ENCODE assay signal across 21 cellular contexts in genomic region chr1:119452085-119452484, GRCh38. TPM values are rescaled to one million over a fixed set of nuclear protein-coding genes. Genes with fewer than 3 reads are reported as not detected.
A peak's percentile ranks its signal among the peaks of the same experiment; 100 is the strongest.
DNase-seq lines count a peak whose midpoint lies in the region; ATAC-seq and TF ChIP-seq lines count a peak whose summit lies in the region.
"Had no signal": no experiment of that assay in that cellular context is flagged by ENCODE, and none has a peak within 500 bp of the region (broad histone marks: within the 10 kb centered on the region; RNA-seq: fewer than 3 reads in every experiment).

No MANE protein-coding gene starts in this region.

- no peak for TF ChIP-seq CTCF in PC-9 (conservative IDR thresholded peaks at IDR 0.05)
- no peak for TF ChIP-seq CTCF in hepatocyte (IDR thresholded peaks at IDR 0.05; ENCODE audit: poor library complexity)
- no peak for TF ChIP-seq CTCF in liver (IDR thresholded peaks at IDR 0.05; ENCODE audit: low read depth, low read length, missing input control)

- peaks cover 15% of the 10 kb centered on the region; the same call in 1 of the 2 replicates for H3F3A ChIP-seq in PC-9 (ENCODE audit: insufficient read depth, low read depth)

- TF ChIP-seq RAD21 in liver (IDR thresholded peaks at IDR 0.05) = peak in 1 of 2 donors; percentile 39

- H3K9ac ChIP-seq in BLaER1 = no peak overlapping the region
- no peak overlapping the region for H3K9ac ChIP-seq in liver (ENCODE audit: low read depth in 1 of 2, low read length in 2 of 2)

- ATAC-seq in HG03280 (IDR thresholded peaks at IDR 0.05; ENCODE audit: unreplicated experiment) = no peak
- no peak for ATAC-seq in HG03460 (IDR thresholded peaks at IDR 0.05; ENCODE audit: unreplicated experiment)
- ATAC-seq: CD8-positive, alpha-beta T cell had no signal

- H4K20me1 ChIP-seq in BLaER1 (no peaks in the 10 kb centered on the region), PC-9 (ENCODE audit: insufficient read depth) (no peaks in the 10 kb centered on the region), hepatocyte (ENCODE audit: insufficient read depth, poor library complexity, severe bottlenecking) (no peaks in the 10 kb centered on the region)

- H3K4me3 ChIP-seq in BLaER1 (no peak overlapping the region), PC-9 (no peak overlapping the region), hepatocyte (no peak overlapping the region), liver (ENCODE audit: low read depth in 1 of 3, low read length in 3 of 3) (no peak overlapping the region)
- no peak overlapping the region for H3K4me3 ChIP-seq in effector memory CD4-positive, alpha-beta T cell (ENCODE audit: insufficient read depth, low read depth, low read length, poor library complexity, severe bottlenecking)

- H3K79me2 ChIP-seq in PC-9 (ENCODE audit: low read depth) (no peaks in the 10 kb centered on the region), hepatocyte (no peaks in the 10 kb centered on the region)

- no peaks in the 10 kb centered on the region for H3K36me3 ChIP-seq in BLaER1
- no peaks in the 10 kb centered on the region for H3K36me3 ChIP-seq in PC-9 (ENCODE audit: low read depth)
- no peaks in the 10 kb centered on the region for H3K36me3 ChIP-seq in hepatocyte (replicated peaks; ENCODE audit: insufficient read depth, low read depth)
- no peaks in the 10 kb centered on the region for H3K36me3 ChIP-seq in liver (ENCODE audit: control insufficient read depth in 4 of 4, insufficient read depth in 3 of 4, low read depth in 1 of 4, low read length in 3 of 4)
- no peaks in the 10 kb centered on the region for H3K36me3 ChIP-seq in effector memory CD4-positive, alpha-beta T cell (ENCODE audit: control insufficient read depth, insufficient read depth, low read length)
- H3K36me3 ChIP-seq: BE2C had no signal

- H2AFZ ChIP-seq in PC-9 = no peak overlapping the region
- no peak overlapping the region for H2AFZ ChIP-seq in hepatocyte

- intact Hi-C loops in PC-9 (cut with micrococcal nuclease; ENCODE audit: unreplicated experiment) = no loop called here

- 91% methylated on average over 1 of the region's 1 CpG for WGBS in hepatocyte (ENCODE audit: low lambda C conversion rate, missing lambda C conversion rate)
- WGBS in liver = 34% methylated on average over 1 of the region's 1 CpG

- H3K27ac ChIP-seq in BLaER1 = no peak overlapping the region
- no peak overlapping the region for H3K27ac ChIP-seq in PC-9
- H3K27ac ChIP-seq in hepatocyte = peak overlapping the region; percentile 50
- peak overlapping the region; percentile 5 to 55 for H3K27ac ChIP-seq in liver (ENCODE audit: low read depth in 1 of 2, low read length in 2 of 2)
- H3K27ac ChIP-seq in effector memory CD4-positive, alpha-beta T cell (ENCODE audit: insufficient read depth, low read length, poor library complexity, severe bottlenecking) = no peak overlapping the region
- H3K27ac ChIP-seq: 22Rv1, C4-2B had no signal

- DNase-seq in PC-9 (no peak), hepatocyte (ENCODE audit: low spot score) (no peak), AG08395 (ENCODE audit: low spot score) (no peak)
- DNase-seq in effector memory CD4-positive, alpha-beta T cell = no peak
- DNase-seq: AML-193; BE2C; Caco-2; CD4-positive, CD25-positive, alpha-beta regulatory T cell; CD8-positive, alpha-beta T cell; DMS153; DND-41; GOT3; H7; HCEC 1CT had no signal

- BruUV-seq in PC-9 (replicated peaks; lab: Mats Ljungman, UMichigan) = no TSS peak

- H3K4me1 ChIP-seq in BLaER1 = peaks cover 17% of the 10 kb centered on the region
- peaks cover 25% of the 10 kb centered on the region for H3K4me1 ChIP-seq in PC-9 (replicated peaks; ENCODE audit: insufficient read depth)
- H3K4me1 ChIP-seq in hepatocyte (ENCODE audit: insufficient read depth) = peaks cover 17% of the 10 kb centered on the region
- peaks cover 5 to 37% (median 29%) of the 10 kb centered on the region in 4 donors for H3K4me1 ChIP-seq in liver (ENCODE audit: control insufficient read depth in 4 of 4, insufficient read depth in 4 of 4, low read length in 3 of 4)
- H3K4me1 ChIP-seq in effector memory CD4-positive, alpha-beta T cell (ENCODE audit: control insufficient read depth, insufficient read depth, low read length, poor library complexity, severe bottlenecking) = no peaks in the 10 kb centered on the region
- H3K4me1 ChIP-seq: BE2C, Caco-2 had no signal

- H3K9me2 ChIP-seq in PC-9 (ENCODE audit: insufficient read depth) (no peaks in the 10 kb centered on the region), hepatocyte (replicated peaks; ENCODE audit: insufficient read depth) (no peaks in the 10 kb centered on the region)

- POLR2A ChIA-PET in PC-9 (lab: Charles Lee; ENCODE audit: unreplicated experiment) = no interaction called here

- H3K9me3 ChIP-seq in BLaER1 (no peaks in the 10 kb centered on the region), PC-9 (ENCODE audit: insufficient read depth, low read depth) (no peaks in the 10 kb centered on the region), hepatocyte (ENCODE audit: low read depth) (no peaks in the 10 kb centered on the region), liver (ENCODE audit: control insufficient read depth in 4 of 4, low read length in 3 of 4) (no peaks in the 10 kb centered on the region)
- H3K9me3 ChIP-seq in effector memory CD4-positive, alpha-beta T cell (ENCODE audit: control insufficient read depth, low read length) = no peaks in the 10 kb centered on the region
- H3K9me3 ChIP-seq: BE2C, Caco-2 had no signal

- H3K27me3 ChIP-seq in BLaER1 = no peaks in the 10 kb centered on the region
- H3K27me3 ChIP-seq in PC-9 (ENCODE audit: insufficient read depth, low read depth) = no peaks in the 10 kb centered on the region
- H3K27me3 ChIP-seq in hepatocyte = no peaks in the 10 kb centered on the region
- no peaks in the 10 kb centered on the region for H3K27me3 ChIP-seq in liver (ENCODE audit: control insufficient read depth in 4 of 4, insufficient read depth in 4 of 4, low read length in 3 of 4)
- H3K27me3 ChIP-seq in effector memory CD4-positive, alpha-beta T cell (replicated peaks; ENCODE audit: control insufficient read depth, insufficient read depth, low read length, poor library complexity, severe bottlenecking) = no peaks in the 10 kb centered on the region
- H3K27me3 ChIP-seq: BE2C had no signal

- CTCF ChIA-PET in PC-9 (lab: Charles Lee) = no interaction called here

- H3K4me2 ChIP-seq in BLaER1 (peak overlapping the region; percentile 47), PC-9 (peak overlapping the region; percentile 35), hepatocyte (no peak overlapping the region)

TF ChIP-seq in liver, 16 proteins besides CTCF, POLR2A, EP300 and RAD21 (continues in another document):
- TF ChIP-seq GABPA (IDR thresholded peaks at IDR 0.05 in 1 of 2, conservative IDR thresholded peaks at IDR 0.05 in 1 of 2) = no peak
- TF ChIP-seq REST (IDR thresholded peaks at IDR 0.05) = peak; percentile 15
- no peak for TF ChIP-seq ZBTB33 (IDR thresholded peaks at IDR 0.05)
- TF ChIP-seq NR2F2 (IDR thresholded peaks at IDR 0.05) = no peak
- TF ChIP-seq FOXA1 (IDR thresholded peaks at IDR 0.05) = no peak
- no peak for TF ChIP-seq TAF1 (conservative IDR thresholded peaks at IDR 0.05)
- TF ChIP-seq JUND (IDR thresholded peaks at IDR 0.05) = no peak
- TF ChIP-seq ATF3 (IDR thresholded peaks at IDR 0.05) = no peak

RNA-seq across cellular contexts. Expression of gene HSD3B2, which starts 37.1 kb away (rescaled TPM):
- total RNA-seq in PC-9 (2021) (not detected in 2 replicates), hepatocyte (3.4 and 7.3 TPM in 2 replicates), liver (under 1 TPM in 1 of 2 donors, not detected in 1; 0.25 TPM)
- polyA plus RNA-seq in hepatocyte (2.2 and 4.6 TPM in 2 replicates), liver (under 1 TPM; 0.14 to 0.18 TPM)
- total RNA-seq: Caco-2; CD4-positive, CD25-positive, alpha-beta regulatory T cell; CD8-positive, alpha-beta T cell had no signal
- polyA plus RNA-seq: AG04450; CD4-positive, CD25-positive, alpha-beta regulatory T cell had no signal

RNA-seq across cellular contexts. Expression of gene HSD3B1, which starts 54.9 kb away (rescaled TPM):
- total RNA-seq in PC-9 (2021) (0.39 TPM in 1 of 2 replicates, not detected in the other), hepatocyte (62.4 and 101 TPM in 2 replicates), liver (under 1 TPM in 1 of 2 donors, not detected in 1; 0.67 TPM)
- polyA plus RNA-seq in hepatocyte (38.3 and 44.8 TPM in 2 replicates), liver (not detected)
- total RNA-seq: CD4-positive, CD25-positive, alpha-beta regulatory T cell; CD8-positive, alpha-beta T cell; H7 had no signal
- polyA plus RNA-seq: AG04450; CD4-positive, CD25-positive, alpha-beta regulatory T cell had no signal

Comparison
In these comparisons a context has a peak if more than half of its experiments do, and no peak if none do; other contexts are left out.
1. H3K27ac ChIP-seq: peak in hepatocyte (single experiment) and liver (2 of 2); none in BLaER1 (single experiment), PC-9 (single experiment) and effector memory CD4-positive, alpha-beta T cell (single experiment).
2. RNA of gene HSD3B1, which starts 54.9 kb away (total RNA-seq): 62.4 to 101 TPM in hepatocyte; 0.67 TPM in liver and 0.39 TPM in PC-9; every median in the first group is over 10 times any median in the second.